ENCODE assay signal across 8 cellular contexts in genomic region chr19:36054733-36055686, GRCh38. TPM values are rescaled to one million over a fixed set of nuclear protein-coding genes. Genes with fewer than 3 reads are reported as not detected.
DNase-seq lines count a peak whose midpoint lies in the region; ATAC-seq and TF ChIP-seq lines count a peak whose summit lies in the region.

Gene WDR62 (plus strand): TSS chr19:36054897. CDS start chr19:36054972, 75 bp downstream.

- no peaks in the 10 kb centered on the region for H3K9me3 ChIP-seq in lung (ENCODE audit: control insufficient read depth in 2 of 2, insufficient read depth in 1 of 2, low read length in 1 of 2)

- peak; percentile 69 for ATAC-seq in GM19452 (IDR thresholded peaks at IDR 0.05; ENCODE audit: unreplicated experiment)
- ATAC-seq in HG03571 (IDR thresholded peaks at IDR 0.05; ENCODE audit: unreplicated experiment): peak; percentile 66
- ATAC-seq in lung (ENCODE audit: insufficient read depth, low FRiP score): peak; percentile 83

- peak; percentile 97 for DNase-seq in CD1c-positive myeloid dendritic cell (ENCODE audit: extremely low spot score)
- DNase-seq in NCI-H82 (lab: John Stamatoyannopoulos, UW): peak; percentile 99
- DNase-seq in activated CD4-positive, alpha-beta T cell treated with anti-CD3 and anti-CD28 coated beads, Interleukin-2, amount 50 U/mL, for 4 hours: peak; percentile 91 to 92
- DNase-seq in dermis blood vessel endothelial cell: peak; percentile 95
- DNase-seq in lung (ENCODE audit: low spot score): peak; percentile 91
- DNase-seq in stimulated activated CD8-positive, alpha-beta memory T cell treated with anti-CD3 and anti-CD28 coated beads, Interleukin-12 subunit alpha, Interleukin-12 subunit beta, amount 100 ng/mL, for 1 hour (ENCODE audit: low read depth): peak; percentile 90

- no peaks in the 10 kb centered on the region for H3K36me3 ChIP-seq in lung (ENCODE audit: control insufficient read depth in 2 of 2, insufficient read depth in 2 of 2, low read length in 2 of 2)

- peak within 1 kb of the TSS; percentile 51 for H3K4me3 ChIP-seq in lung

- WGBS in lung, 2 donors: 1% methylated on average over 68 to 76 of the region's 76 CpGs

- no peaks in the 10 kb centered on the region for H3K27me3 ChIP-seq in lung (ENCODE audit: control insufficient read depth, insufficient read depth)

- no peak for TF ChIP-seq CTCF in lung (IDR thresholded peaks at IDR 0.05; ENCODE audit: control extremely low read depth, extremely low read depth)

- peak within 1 kb of the TSS; percentile 92 for H3K27ac ChIP-seq in lung (ENCODE audit: low read depth in 1 of 2, low read length in 1 of 2)

- peaks cover 0 to 3% of the 10 kb centered on the region in 2 donors for H3K4me1 ChIP-seq in lung (ENCODE audit: control insufficient read depth in 2 of 2, insufficient read depth in 2 of 2, low read length in 2 of 2)

RNA-seq across cellular contexts. Expression of gene WDR62, which starts in this region (rescaled TPM):
- 2.2 and 8.0 TPM in 2 replicates for total RNA-seq in dermis blood vessel endothelial cell
- total RNA-seq in lung: 1 to 10 TPM; 2.1 to 2.2 TPM
- polyA plus RNA-seq in lung: 1 to 10 TPM in 1 of 2 donors, under 1 TPM in 1; 0.86 to 1.3 TPM

Comparison
In these comparisons a context has a peak if more than half of its experiments do, and no peak if none do; other contexts are left out.
1. Peak in every context shown above with its lines: DNase-seq, ATAC-seq, H3K4me3 ChIP-seq and H3K27ac ChIP-seq.